Comparison of ENCODE assay signal across 18 cellular contexts in the genomic region with DNA sequence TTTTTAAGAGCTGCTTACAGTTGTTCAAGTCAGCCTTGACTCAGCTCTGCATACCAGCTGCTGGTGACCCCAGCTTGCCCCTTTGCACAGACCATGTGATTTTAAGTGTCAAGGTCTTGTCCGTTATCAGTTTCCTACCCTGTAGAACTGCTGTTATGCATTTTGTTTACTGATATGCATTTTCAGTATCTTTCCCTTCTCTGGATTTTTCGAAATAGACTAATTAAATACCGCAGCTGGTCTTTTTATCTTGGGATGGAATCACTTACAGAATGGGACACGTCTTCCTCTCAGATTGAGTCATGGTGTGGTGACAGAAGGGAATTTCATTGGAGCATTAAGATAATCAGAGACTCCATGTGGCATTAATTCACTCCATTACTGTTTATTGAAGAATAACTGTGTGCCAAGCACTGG.
DNase-seq lines count a peak whose midpoint lies in the region; ATAC-seq and TF ChIP-seq lines count a peak whose summit lies in the region.
"Had no signal": no experiment of that assay in that cellular context is flagged by ENCODE, and none has a peak within 500 bp of the region (broad histone marks: within the 10 kb centered on the region; RNA-seq: fewer than 3 reads in every experiment).

No MANE protein-coding gene starts in this region.

- H3K4me1 ChIP-seq in parathyroid adenoma (peaks cover 5% of the 10 kb centered on the region), thyroid gland (no peaks in the 10 kb centered on the region)
- H3K4me1 ChIP-seq: foreskin keratinocyte, psoas muscle had no signal

- H3K9me3 ChIP-seq in parathyroid adenoma (ENCODE audit: control insufficient read depth, low read length) (no peaks in the 10 kb centered on the region), thyroid gland (no peaks in the 10 kb centered on the region)
- H3K9me3 ChIP-seq: psoas muscle had no signal

- DNase-seq in EL (peak; percentile 71), SK-N-DZ (ENCODE audit: low spot score) (peak; percentile 35), fibroblast of peridontal ligament (ENCODE audit: extremely low read depth) (peak; percentile 71), AML-193 (lab: John Stamatoyannopoulos, UW) (no peak), thyroid gland (no peak)
- DNase-seq: activated CD4-positive, alpha-beta T cell treated with anti-CD3 and anti-CD28 coated beads, Interleukin-2, amount 10 ng/mL, durations not matched to agents 7 days and 5 days; activated gamma-delta T cell; CD4-positive, CD25-positive, alpha-beta regulatory T cell; foreskin keratinocyte; kidney glomerular epithelial cell; NCI-H526; psoas muscle; stimulated activated CD4-positive, alpha-beta T cell treated with anti-CD3 and anti-CD28 coated beads, Interleukin-4, amount 100 ng/mL, for 4 hours; T-cell had no signal

- WGBS in thyroid gland, 2 donors: 72 to 81% methylated on average over 4 of the region's 4 CpGs

- H3K79me2 ChIP-seq in parathyroid adenoma: no peaks in the 10 kb centered on the region

- H3K36me3 ChIP-seq in parathyroid adenoma (ENCODE audit: control insufficient read depth, insufficient read depth, low read length) (no peaks in the 10 kb centered on the region), thyroid gland (no peaks in the 10 kb centered on the region)

- TF ChIP-seq CTCF in parathyroid adenoma (IDR thresholded peaks at IDR 0.05): no peak
- TF ChIP-seq CTCF in thyroid gland (IDR thresholded peaks at IDR 0.05): no peak

- H3K27me3 ChIP-seq in parathyroid adenoma (ENCODE audit: control insufficient read depth, insufficient read depth, low read length) (no peaks in the 10 kb centered on the region), thyroid gland (no peaks in the 10 kb centered on the region)
- H3K27me3 ChIP-seq: foreskin keratinocyte had no signal

- H2AFZ ChIP-seq in parathyroid adenoma: no peak overlapping the region

- TF ChIP-seq POLR2A in thyroid gland (IDR thresholded peaks at IDR 0.05): no peak

- H3K27ac ChIP-seq in parathyroid adenoma (no peak overlapping the region), thyroid gland (no peak overlapping the region)
- H3K27ac ChIP-seq: foreskin keratinocyte, psoas muscle had no signal

- ATAC-seq in GM21381 (IDR thresholded peaks at IDR 0.05; ENCODE audit: unreplicated experiment) (no peak), GM21528 (IDR thresholded peaks at IDR 0.05; ENCODE audit: low FRiP score, unreplicated experiment) (no peak)
- ATAC-seq: foreskin keratinocyte, psoas muscle, T-cell had no signal

- no peak overlapping the region for H3K4me3 ChIP-seq in parathyroid adenoma (ENCODE audit: low read depth, low read length)
- no peak overlapping the region for H3K4me3 ChIP-seq in thyroid gland (replicated peaks in 1 of 3)
- H3K4me3 ChIP-seq: psoas muscle, skin epidermis had no signal

- H3K9ac ChIP-seq in parathyroid adenoma: no peak overlapping the region

- intact Hi-C loops in thyroid gland (cut with DNase I): no loop called here

- H3K4me2 ChIP-seq in parathyroid adenoma (ENCODE audit: low read length): peak overlapping the region; percentile 28

Comparison
In these comparisons a context has a peak if more than half of its experiments do, and no peak if none do; other contexts are left out.
1. DNase-seq: peak in EL (single experiment), SK-N-DZ (single experiment) and fibroblast of peridontal ligament (single experiment); none in AML-193 (0 of 2) and thyroid gland (0 of 2).